Comparison of ENCODE assay signal across 9 cellular contexts in genomic region chr17:27466376-27466747, GRCh38. TPM values are rescaled to one million over a fixed set of nuclear protein-coding genes. Genes with fewer than 3 reads are reported as not detected.
DNase-seq lines count a peak whose midpoint lies in the region; ATAC-seq and TF ChIP-seq lines count a peak whose summit lies in the region.
"Had no signal": no experiment of that assay in that cellular context is flagged by ENCODE, and none has a peak within 500 bp of the region (broad histone marks: within the 10 kb centered on the region; RNA-seq: fewer than 3 reads in every experiment).

No MANE protein-coding gene starts in this region.

- ATAC-seq in CD8-positive, alpha-beta T cell = peak; percentile 36
- ATAC-seq in GM21447 (IDR thresholded peaks at IDR 0.05; ENCODE audit: unreplicated experiment) = peak; percentile 28
- peak; percentile 3 for ATAC-seq in gastroesophageal sphincter
- ATAC-seq in HG03571 (IDR thresholded peaks at IDR 0.05; ENCODE audit: unreplicated experiment) = no peak
- ATAC-seq in HG03175 (IDR thresholded peaks at IDR 0.05; ENCODE audit: unreplicated experiment) = no peak
- ATAC-seq in GM21360 (IDR thresholded peaks at IDR 0.05; ENCODE audit: unreplicated experiment) = no peak

- H3K36me3 Mint-ChIP-seq in CD8-positive, alpha-beta T cell = no peaks in the 10 kb centered on the region

- H3K4me1 ChIP-seq in CD8-positive, alpha-beta T cell (ENCODE audit: insufficient read depth, low read length) = peaks cover 16% of the 10 kb centered on the region
- no peaks in the 10 kb centered on the region for H3K4me1 ChIP-seq in gastroesophageal sphincter

- H3K9me3 ChIP-seq in CD8-positive, alpha-beta T cell (ENCODE audit: low read length) = no peaks in the 10 kb centered on the region
- no peaks in the 10 kb centered on the region for H3K9me3 ChIP-seq in gastroesophageal sphincter

- WGBS in gastroesophageal sphincter (ENCODE audit: low coverage in 1 of 2), 2 donors = 0 to 66% methylated on average over 1 to 3 of the region's 3 CpGs

- CTCF ChIA-PET in CD8-positive, alpha-beta T cell (lab: Charles Lee) = interaction anchor here (0.6 to 1.4 kb wide), 2 partner anchors 10 to 94 kb away, joined by 3 read pairs; partner anchors contain the start of gene KSR1

- peak overlapping the region; percentile 51 for H3K4me3 Mint-ChIP-seq in CD8-positive, alpha-beta T cell

- H3K27ac ChIP-seq in CD8-positive, alpha-beta T cell (ENCODE audit: low read depth, low read length) = no peak overlapping the region
- peak overlapping the region in 2 of 4 donors; percentile 13 to 33 for H3K27ac ChIP-seq in gastroesophageal sphincter

- TF ChIP-seq POLR2A in gastroesophageal sphincter (IDR thresholded peaks at IDR 0.05) = no peak

- H3K27me3 Mint-ChIP-seq in CD8-positive, alpha-beta T cell (ENCODE audit: low read depth) = no peaks in the 10 kb centered on the region

- no peak overlapping the region for H3K4me3 ChIP-seq in CD8-positive, alpha-beta T cell (ENCODE audit: low read depth, low read length)
- no peak overlapping the region for H3K4me3 ChIP-seq in gastroesophageal sphincter

- TF ChIP-seq EP300 in gastroesophageal sphincter (IDR thresholded peaks at IDR 0.05) = no peak

- no peaks in the 10 kb centered on the region for H3K9me3 Mint-ChIP-seq in CD8-positive, alpha-beta T cell

- H3K27me3 ChIP-seq in CD8-positive, alpha-beta T cell (ENCODE audit: insufficient read depth, low read length) = no peaks in the 10 kb centered on the region
- no peaks in the 10 kb centered on the region for H3K27me3 ChIP-seq in gastroesophageal sphincter

- peak overlapping the region; percentile 15 for H3K27ac Mint-ChIP-seq in CD8-positive, alpha-beta T cell

- TF ChIP-seq CTCF in CD8-positive, alpha-beta T cell (IDR thresholded peaks at IDR 0.05) = no peak
- TF ChIP-seq CTCF in gastroesophageal sphincter (IDR thresholded peaks at IDR 0.05) = no peak

- peaks cover 32% of the 10 kb centered on the region for H3K4me1 Mint-ChIP-seq in CD8-positive, alpha-beta T cell (ENCODE audit: low read depth)

- POLR2A ChIA-PET in CD8-positive, alpha-beta T cell (lab: Charles Lee) = interaction anchor here (2.1 kb wide), 1 partner anchor 9 kb away, joined by 13 read pairs; the partner anchor contains the start of gene KSR1

- peak in 2 of 7 experiments; percentile 8 to 23 for DNase-seq in CD8-positive, alpha-beta T cell
- DNase-seq in NCI-H69 (lab: John Stamatoyannopoulos, UW) = peak; percentile 16
- no peak for DNase-seq in inferior parietal cortex (ENCODE audit: extremely low spot score)
- DNase-seq: SHP77 treated with DMSO at 0.1 percent for 48 hours had no signal

- no peaks in the 10 kb centered on the region for H3K36me3 ChIP-seq in CD8-positive, alpha-beta T cell (ENCODE audit: insufficient read depth, low read length)
- H3K36me3 ChIP-seq in gastroesophageal sphincter = no peaks in the 10 kb centered on the region

- intact Hi-C loops in CD8-positive, alpha-beta T cell (cut with DNase I, micrococcal nuclease) = no loop called here

RNA-seq across cellular contexts. Expression of gene KSR1, which starts 10.1 kb away (rescaled TPM):
- 10 to 100 TPM; 23.3 to 25.6 TPM for total RNA-seq in CD8-positive, alpha-beta T cell
- total RNA-seq in gastroesophageal sphincter = 10 to 100 TPM in 3 of 4 donors, 1 to 10 TPM in 1; 10.0 to 15.2 (median 13.9) TPM

Comparison
In these comparisons a context has a peak if more than half of its experiments do, and no peak if none do; other contexts are left out.
1. ATAC-seq: peak in CD8-positive, alpha-beta T cell (single experiment), GM21447 (single experiment) and gastroesophageal sphincter (single experiment); none in HG03571 (single experiment), HG03175 (single experiment) and GM21360 (single experiment).